In genomic region chr5:176846335-176847140, GRCh38 we compare ENCODE assay signal across 21 cellular contexts. TPM values are rescaled to one million over a fixed set of nuclear protein-coding genes. Genes with fewer than 3 reads are reported as not detected.
DNase-seq lines count a peak whose midpoint lies in the region; ATAC-seq and TF ChIP-seq lines count a peak whose summit lies in the region.
"Had no signal": no experiment of that assay in that cellular context is flagged by ENCODE, and none has a peak within 500 bp of the region (broad histone marks: within the 10 kb centered on the region; RNA-seq: fewer than 3 reads in every experiment).

No MANE protein-coding gene starts in this region.

- H3K9me3 ChIP-seq in GM23248 (ENCODE audit: low read depth) (no peaks in the 10 kb centered on the region), right lobe of liver (no peaks in the 10 kb centered on the region)
- H3K9me3 ChIP-seq: transverse colon had no signal

- TF ChIP-seq CTCF in right lobe of liver (IDR thresholded peaks at IDR 0.05): no peak

- H3K9me3 Mint-ChIP-seq in activated T-helper 17 cell treated with anti-CD3 and anti-CD28 coated beads, Interleukin-2, amount 50 U/mL, for 72 hours: no peaks in the 10 kb centered on the region
- H3K9me3 Mint-ChIP-seq: CD8-positive, alpha-beta T cell; immature natural killer cell had no signal

- intact Hi-C loops in right lobe of liver (cut with DNase I): no loop called here

- no peak overlapping the region for H3K9ac ChIP-seq in GM23248

- H3F3A ChIP-seq in GM23248 (ENCODE audit: insufficient read depth): no peaks in the 10 kb centered on the region

- H3K27ac ChIP-seq in GM23248: no peak overlapping the region
- no peak overlapping the region for H3K27ac ChIP-seq in right lobe of liver
- H3K27ac ChIP-seq: coronary artery, transverse colon had no signal

- TF ChIP-seq POLR2A in right lobe of liver (IDR thresholded peaks at IDR 0.05): no peak

- DNase-seq in DMS53 (lab: John Stamatoyannopoulos, UW) (peak; percentile 54), DMS53 treated with DMSO at 0.1 percent for 48 hours (lab: John Stamatoyannopoulos, UW; ENCODE audit: unreplicated experiment) (no peak), GM23248 (peak; percentile 54), right lobe of liver (no peak), NOMO-1 (lab: John Stamatoyannopoulos, UW; ENCODE audit: unreplicated experiment in 2 of 2) (no peak), NCI-H748 (lab: John Stamatoyannopoulos, UW; ENCODE audit: unreplicated experiment) (no peak)
- DNase-seq: activated naive CD4-positive, alpha-beta T cell; immature natural killer cell; KG1; mesendoderm; NCI-H146; NCI-H345; PC-3; stimulated activated CD4-positive, alpha-beta T cell treated with anti-CD3 and anti-CD28 coated beads, Interleukin-4, amount 100 ng/mL, for 1 hour; SW 1271; transverse colon had no signal

- H3K79me2 ChIP-seq in GM23248 (ENCODE audit: insufficient read depth): no peaks in the 10 kb centered on the region

- in situ Hi-C loops in GM23248 (cut with MboI): no loop called here

- peak; percentile 38 for ATAC-seq in activated T-helper 17 cell treated with anti-CD3 and anti-CD28 coated beads, Interleukin-2, amount 50 U/mL, for 72 hours (replicated peaks)
- ATAC-seq in right lobe of liver: peak in 3 of 4 donors; percentile 19 to 78 (median 65)
- ATAC-seq in HG02852 (IDR thresholded peaks at IDR 0.05; ENCODE audit: unreplicated experiment): no peak
- ATAC-seq: CD8-positive, alpha-beta T cell; PC-3 had no signal

- H3K4me2 ChIP-seq in GM23248 (ENCODE audit: unreplicated experiment): no peak overlapping the region

- H3K4me3 ChIP-seq in GM23248 (no peak overlapping the region), right lobe of liver (no peak overlapping the region)
- H3K4me3 ChIP-seq: coronary artery, transverse colon had no signal

- no peak overlapping the region for H3K27ac Mint-ChIP-seq in activated T-helper 17 cell treated with anti-CD3 and anti-CD28 coated beads, Interleukin-2, amount 50 U/mL, for 72 hours
- H3K27ac Mint-ChIP-seq: CD8-positive, alpha-beta T cell had no signal

- H3K36me3 Mint-ChIP-seq in activated T-helper 17 cell treated with anti-CD3 and anti-CD28 coated beads, Interleukin-2, amount 50 U/mL, for 72 hours (ENCODE audit: low read depth): no peaks in the 10 kb centered on the region
- H3K36me3 Mint-ChIP-seq: CD8-positive, alpha-beta T cell; immature natural killer cell had no signal

- no peak overlapping the region for H3K4me3 Mint-ChIP-seq in activated T-helper 17 cell treated with anti-CD3 and anti-CD28 coated beads, Interleukin-2, amount 50 U/mL, for 72 hours
- H3K4me3 Mint-ChIP-seq: CD8-positive, alpha-beta T cell; immature natural killer cell had no signal

- H3K27me3 ChIP-seq in GM23248 (replicated peaks; ENCODE audit: insufficient read depth): peaks cover 3% of the 10 kb centered on the region; the same call in 1 of the 2 replicates
- H3K27me3 ChIP-seq in right lobe of liver: no peaks in the 10 kb centered on the region

- H3K27me3 Mint-ChIP-seq in activated T-helper 17 cell treated with anti-CD3 and anti-CD28 coated beads, Interleukin-2, amount 50 U/mL, for 72 hours: peaks cover 33% of the 10 kb centered on the region

- no peak overlapping the region for H2AFZ ChIP-seq in GM23248

- no peaks in the 10 kb centered on the region for H3K9me2 ChIP-seq in GM23248 (ENCODE audit: insufficient read depth)

- H3K4me1 Mint-ChIP-seq in activated T-helper 17 cell treated with anti-CD3 and anti-CD28 coated beads, Interleukin-2, amount 50 U/mL, for 72 hours: no peaks in the 10 kb centered on the region
- H3K4me1 Mint-ChIP-seq: immature natural killer cell had no signal

- H4K20me1 ChIP-seq in GM23248 (ENCODE audit: insufficient read depth): no peaks in the 10 kb centered on the region

- H3K4me1 ChIP-seq in GM23248 (ENCODE audit: insufficient read depth): no peaks in the 10 kb centered on the region
- no peaks in the 10 kb centered on the region for H3K4me1 ChIP-seq in right lobe of liver
- H3K4me1 ChIP-seq: transverse colon had no signal

- WGBS in GM23248 (ENCODE audit: low coverage in 1 of 2, low lambda C conversion rate in 2 of 2, missing lambda C conversion rate in 2 of 2), 2 experiments: 20 to 25% methylated on average over 23 to 24 of the region's 24 CpGs
- WGBS in right lobe of liver (ENCODE audit: insufficient coverage, low coverage, low lambda C conversion rate, missing lambda C conversion rate): 0% methylated on average over 1 of the region's 24 CpGs

- H3K36me3 ChIP-seq in GM23248 (ENCODE audit: low read depth) (no peaks in the 10 kb centered on the region), right lobe of liver (no peaks in the 10 kb centered on the region)
- H3K36me3 ChIP-seq: transverse colon had no signal

RNA-seq across cellular contexts. Expression of gene UNC5A, which starts 36.2 kb away (rescaled TPM):
- total RNA-seq in GM23248 (2014; rRNA removed; shearing (Covaris generic)): not detected in 2 replicates
- polyA plus RNA-seq in GM23248 (2016; fragmentation: Nextera tagmentation; extraction: Ambion mirVana): not detected in 2 replicates
- total RNA-seq in activated T-helper 17 cell treated with anti-CD3 and anti-CD28 coated beads, Interleukin-2, amount 50 U/mL, for 72 hours: not detected
- total RNA-seq in right lobe of liver: not detected
- total RNA-seq: activated CD8-positive, alpha-beta memory T cell treated with anti-CD3 and anti-CD28 coated beads for 36 hours; CD8-positive, alpha-beta T cell had no signal
- polyA plus RNA-seq: immature natural killer cell had no signal

RNA-seq across cellular contexts. Expression of gene HK3, which starts 52.6 kb away (rescaled TPM):
- not detected in 2 replicates for total RNA-seq in GM23248 (2014; rRNA removed; shearing (Covaris generic))
- polyA plus RNA-seq in GM23248 (2016; fragmentation: Nextera tagmentation; extraction: Ambion mirVana): not detected in 2 replicates
- total RNA-seq in activated T-helper 17 cell treated with anti-CD3 and anti-CD28 coated beads, Interleukin-2, amount 50 U/mL, for 72 hours: under 1 TPM; 0.29 to 0.76 TPM
- 10 to 100 TPM in 2 of 6 experiments, 1 to 10 TPM in 4; 2.3 to 21.1 (median 9.1) TPM for total RNA-seq in right lobe of liver
- total RNA-seq: CD8-positive, alpha-beta T cell; PC-3 had no signal

Comparison
In these comparisons a context has a peak if more than half of its experiments do, and no peak if none do; other contexts are left out.
1. DNase-seq: peak in DMS53 (single experiment) and GM23248 (single experiment); none in DMS53 treated with DMSO at 0.1 percent for 48 hours (single experiment), right lobe of liver (0 of 3), NOMO-1 (0 of 2) and NCI-H748 (single experiment).